ENCODE assay signal across 8 cellular contexts in the genomic region with DNA sequence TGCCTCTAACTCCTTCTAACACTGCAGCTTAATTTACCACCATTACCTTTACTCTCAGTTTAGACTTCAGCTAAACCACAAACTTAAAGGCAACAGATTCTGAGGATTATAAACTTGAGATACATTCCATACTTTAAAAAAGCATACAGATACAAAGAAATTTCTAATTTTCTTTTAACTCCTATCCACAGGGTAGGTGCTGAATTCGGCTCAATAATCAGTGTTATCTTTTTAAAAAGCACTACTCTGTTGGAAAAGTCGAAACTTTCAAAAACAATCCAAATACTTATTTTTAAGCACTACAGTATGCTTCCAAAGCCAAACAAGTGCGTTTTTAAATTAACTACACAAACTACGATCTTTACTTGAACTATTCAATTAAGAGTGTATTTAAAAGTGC. TPM values are rescaled to one million over a fixed set of nuclear protein-coding genes. Genes with fewer than 3 reads are reported as not detected.
DNase-seq lines count a peak whose midpoint lies in the region; ATAC-seq, FAIRE-seq and TF ChIP-seq lines count a peak whose summit lies in the region.

No MANE protein-coding gene starts in this region.

- 1% methylated on average over 4 of the region's 4 CpGs for whole genome bisulfite sequencing in HepG2 (ENCODE audit: low lambda C conversion rate)
- WGBS in thyroid gland, 2 donors = 5 to 6% methylated on average over 4 of the region's 4 CpGs

- no peak for FAIRE-seq in HepG2 (lab: Jason Lieb, UNC)

- H3K9me3 ChIP-seq in adipocyte (ENCODE audit: control insufficient read depth, low read length) (no peaks in the 10 kb centered on the region), HepG2 (ENCODE audit: low read length) (no peaks in the 10 kb centered on the region), thyroid gland (no peaks in the 10 kb centered on the region)

- intact Hi-C loops in HepG2 (cut with micrococcal nuclease; ENCODE audit: unreplicated experiment) (no loop called here), thyroid gland (cut with DNase I) (no loop called here)

- TF ChIP-seq CTCF in HepG2 (CRISPR knock-in tag; IDR thresholded peaks at IDR 0.05) (no peak), thyroid gland (IDR thresholded peaks at IDR 0.05) (no peak)

- TF ChIP-seq RAD21 in HepG2 (CRISPR knock-in tag; IDR thresholded peaks at IDR 0.05) = no peak

- in situ Hi-C loops in HepG2 (cut with HindIII; ENCODE audit: extremely low pct_ligation_motif_present, low pct_unique_long_range_greater_than_20kb) = no loop called here

- no peaks in the 10 kb centered on the region for H3K9me3 Mint-ChIP-seq in activated CD8-positive, alpha-beta memory T cell treated with anti-CD3 and anti-CD28 coated beads, Interleukin-2, amount 10 ng/mL, durations not matched to agents 7 days and 5 days (ENCODE audit: low read depth)

- H3K27ac ChIP-seq in HepG2 (ENCODE audit: extremely low read length, insufficient read depth, low read length) (peak overlapping the region; percentile 85), thyroid gland (peak overlapping the region in 1 of 3 donors; percentile 91)

- CTCF ChIA-PET in activated CD8-positive, alpha-beta memory T cell treated with anti-CD3 and anti-CD28 coated beads, Interleukin-2, amount 10 ng/mL, durations not matched to agents 7 days and 5 days (lab: Charles Lee) = interaction anchor here (1.5 to 5.5 kb wide), 9 partner anchors 10 to 297 kb away, joined by 4 to 52 read pairs (median 23); partner anchors contain the start of genes DUSP5 and SMC3
- CTCF ChIA-PET in HepG2 (lab: Yijun Ruan, JAX; ENCODE audit: low intra/inter-chr PET ratio, low total read pairs) = no interaction called here

- H4K20me1 ChIP-seq in HepG2 (ENCODE audit: insufficient read depth, low read length) = peaks cover 20% of the 10 kb centered on the region

- H3K4me3 ChIP-seq in adipocyte (ENCODE audit: low read length) (peak overlapping the region; percentile 95), HepG2 (replicated peaks in 1 of 3; ENCODE audit: insufficient read depth in 1 of 3, low read depth in 2 of 3, low read length in 3 of 3) (peak overlapping the region; percentile 93 to 99 (median 98)), thyroid gland (replicated peaks in 1 of 3) (peak overlapping the region in 2 of 3 donors; percentile 50 to 98)

- H3K9ac ChIP-seq in adipocyte (ENCODE audit: low read length) = peak overlapping the region; percentile 98
- peak overlapping the region; percentile 97 for H3K9ac ChIP-seq in HepG2 (ENCODE audit: insufficient read depth, low read depth, low read length)

- H3K4me1 Mint-ChIP-seq in activated CD8-positive, alpha-beta memory T cell treated with anti-CD3 and anti-CD28 coated beads, Interleukin-2, amount 10 ng/mL, durations not matched to agents 7 days and 5 days = peaks cover 62% of the 10 kb centered on the region

- no peak for TF ChIP-seq EP300 in HepG2 (IDR thresholded peaks at IDR 0.05; ENCODE audit: low read depth in 2 of 2, low read length in 2 of 2)
- TF ChIP-seq EP300 in HepG2 (CRISPR knock-in tag; IDR thresholded peaks at IDR 0.05; ENCODE audit: borderline replicate concordance) = no peak

- peak overlapping the region; percentile 79 for H3K4me2 ChIP-seq in HepG2 (ENCODE audit: low read depth, low read length)

- H2AFZ ChIP-seq in HepG2 (ENCODE audit: low read length) = no peak overlapping the region

- H3K27ac Mint-ChIP-seq in activated CD8-positive, alpha-beta memory T cell treated with anti-CD3 and anti-CD28 coated beads, Interleukin-2, amount 10 ng/mL, durations not matched to agents 7 days and 5 days = peak overlapping the region; percentile 80

- no peaks in the 10 kb centered on the region for H3K27me3 Mint-ChIP-seq in activated CD8-positive, alpha-beta memory T cell treated with anti-CD3 and anti-CD28 coated beads, Interleukin-2, amount 10 ng/mL, durations not matched to agents 7 days and 5 days

- peaks cover 44% of the 10 kb centered on the region for H3K79me2 ChIP-seq in HepG2 (ENCODE audit: insufficient read depth, low read length)

- H3K27me3 ChIP-seq in adipocyte (replicated peaks; ENCODE audit: control insufficient read depth, insufficient read depth, low read length) (no peaks in the 10 kb centered on the region), HepG2 (ENCODE audit: control insufficient read depth in 1 of 2, insufficient read depth in 2 of 2, low read length in 2 of 2) (no peaks in the 10 kb centered on the region; a peak in 1 of 5 replicates), thyroid gland (no peaks in the 10 kb centered on the region)

- peaks cover 45% of the 10 kb centered on the region for H3K36me3 ChIP-seq in adipocyte (ENCODE audit: control insufficient read depth, insufficient read depth, low read length, severe bottlenecking)
- peaks cover 5 to 41% of the 10 kb centered on the region in 2 experiments; a peak in 4 of 5 replicates for H3K36me3 ChIP-seq in HepG2 (replicated peaks in 1 of 2; ENCODE audit: control insufficient read depth in 1 of 2, insufficient read depth in 2 of 2, low read length in 2 of 2)
- peaks cover 23% of the 10 kb centered on the region in 2 donors for H3K36me3 ChIP-seq in thyroid gland

- DNase-seq in activated CD8-positive, alpha-beta memory T cell treated with anti-CD3 and anti-CD28 coated beads, Interleukin-2, amount 10 ng/mL, durations not matched to agents 7 days and 5 days = no peak
- DNase-seq in activated CD8-positive, alpha-beta memory T cell treated with anti-CD3 and anti-CD28 coated beads, Interleukin-2, amount 50 U/mL, for 4 hours = no peak
- no peak for DNase-seq in adipocyte (ENCODE audit: low read depth)
- DNase-seq in HepG2 (ENCODE audit: low spot score) = no peak
- no peak for DNase-seq in thyroid gland
- no peak for DNase-seq in DMS79 (lab: John Stamatoyannopoulos, UW)
- no peak for DNase-seq in AG20443 (ENCODE audit: low spot score)

- TF ChIP-seq POLR2A in HepG2 (IDR thresholded peaks at IDR 0.05; ENCODE audit: insufficient read depth in 1 of 2, low read depth in 2 of 2, low read length in 2 of 2) (no peak), thyroid gland (IDR thresholded peaks at IDR 0.05) (no peak)

- POLR2A ChIA-PET in HepG2 (lab: Yijun Ruan, JAX) = interaction anchor here (0.8 kb wide), 1 partner anchor 264 kb away, joined by 3 read pairs; the partner anchor contains the start of gene SMC3

- peak overlapping the region; percentile 86 for H3K4me3 Mint-ChIP-seq in activated CD8-positive, alpha-beta memory T cell treated with anti-CD3 and anti-CD28 coated beads, Interleukin-2, amount 10 ng/mL, durations not matched to agents 7 days and 5 days

- H3K4me1 ChIP-seq in adipocyte (ENCODE audit: control insufficient read depth, insufficient read depth, low read length) (peaks cover 53% of the 10 kb centered on the region), HepG2 (ENCODE audit: insufficient read depth, low read length) (peaks cover 42% of the 10 kb centered on the region), thyroid gland (peaks cover 12 to 20% of the 10 kb centered on the region in 2 donors)

- no peak for ATAC-seq in activated CD8-positive, alpha-beta memory T cell treated with anti-CD3 and anti-CD28 coated beads, Interleukin-2, amount 10 ng/mL, durations not matched to agents 7 days and 5 days
- ATAC-seq in HepG2 = no peak
- ATAC-seq in HG02840 (IDR thresholded peaks at IDR 0.05; ENCODE audit: low FRiP score, unreplicated experiment) = no peak

- TSS peak; percentile 50 for BruUV-seq in HepG2 (replicated peaks; lab: Mats Ljungman, UMichigan)

- peaks cover 43% of the 10 kb centered on the region for H3K36me3 Mint-ChIP-seq in activated CD8-positive, alpha-beta memory T cell treated with anti-CD3 and anti-CD28 coated beads, Interleukin-2, amount 10 ng/mL, durations not matched to agents 7 days and 5 days

TF ChIP-seq in HepG2, 621 proteins besides CTCF, POLR2A, EP300 and RAD21 (continues in another document):
- no peak for TF ChIP-seq HNRNPL (IDR thresholded peaks at IDR 0.05; ENCODE audit: low read depth, low read length)
- TF ChIP-seq, protein P1, sequence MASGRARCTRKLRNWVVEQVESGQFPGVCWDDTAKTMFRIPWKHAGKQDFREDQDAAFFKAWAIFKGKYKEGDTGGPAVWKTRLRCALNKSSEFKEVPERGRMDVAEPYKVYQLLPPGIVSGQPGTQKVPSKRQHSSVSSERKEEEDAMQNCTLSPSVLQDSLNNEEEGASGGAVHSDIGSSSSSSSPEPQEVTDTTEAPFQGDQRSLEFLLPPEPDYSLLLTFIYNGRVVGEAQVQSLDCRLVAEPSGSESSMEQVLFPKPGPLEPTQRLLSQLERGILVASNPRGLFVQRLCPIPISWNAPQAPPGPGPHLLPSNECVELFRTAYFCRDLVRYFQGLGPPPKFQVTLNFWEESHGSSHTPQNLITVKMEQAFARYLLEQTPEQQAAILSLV (CRISPR knock-in tag; IDR thresholded peaks at IDR 0.05; ENCODE audit: borderline replicate concordance) = no peak
- no peak for TF ChIP-seq ISL2 (CRISPR knock-in tag; IDR thresholded peaks at IDR 0.05)
- no peak for TF ChIP-seq HOXA7 (CRISPR knock-in tag; IDR thresholded peaks at IDR 0.05)
- no peak for TF ChIP-seq ZSCAN29 (CRISPR knock-in tag; conservative IDR thresholded peaks at IDR 0.05)
- no peak for TF ChIP-seq ZSCAN12 (CRISPR knock-in tag; IDR thresholded peaks at IDR 0.05)

RNA-seq across cellular contexts. Expression of gene SMNDC1, which starts 1.0 kb away (rescaled TPM):
- 10 to 100 TPM; 40.9 to 43.5 TPM for total RNA-seq in activated CD8-positive, alpha-beta memory T cell treated with anti-CD3 and anti-CD28 coated beads, Interleukin-2, amount 10 ng/mL, durations not matched to agents 7 days and 5 days
- total RNA-seq in HepG2 (2016; rRNA removed; fragmentation: Illumina TruSeq; extraction: Trizol) = 8.9 and 15.3 TPM in 2 replicates
- 1.5 and 2.5 TPM in 2 replicates for total RNA-seq in HepG2 (2016; cell fraction: cytosol; rRNA removed; fragmentation: Illumina TruSeq; extraction: Trizol; ENCODE audit: low read depth)
- 9.3 and 15.3 TPM in 2 replicates for total RNA-seq in HepG2 (2016; cell fraction: insoluble cytoplasmic fraction; rRNA removed; fragmentation: Illumina TruSeq; extraction: Trizol)
- 4.9 and 5.5 TPM in 2 replicates for total RNA-seq in HepG2 (2016; cell fraction: membrane; rRNA removed; fragmentation: Illumina TruSeq; extraction: Trizol)
- total RNA-seq in HepG2 (2016; cell fraction: nucleus; rRNA removed; fragmentation: Illumina TruSeq; extraction: Trizol) = 20.1 and 21.4 TPM in 2 replicates
- polyA plus RNA-seq in HepG2 (2011; rRNA removed) = 6.9 and 7.8 TPM in 2 replicates
- polyA plus RNA-seq in HepG2 (2011; cell fraction: cytosol; rRNA removed) = 3.7 and 6.5 TPM in 2 replicates
- polyA plus RNA-seq in HepG2 (2011; cell fraction: nucleus; rRNA removed) = 5.7 and 5.8 TPM in 2 replicates
- 17.7 and 22.3 TPM in 2 replicates for polyA plus RNA-seq in HepG2 (2012)
- polyA plus RNA-seq in HepG2 (2016; cell fraction: cytosol; fragmentation: Illumina TruSeq; extraction: Trizol; ENCODE audit: low read depth) = 2.4 and 2.6 TPM in 2 replicates
- 31.2 and 41.1 TPM in 2 replicates for polyA plus RNA-seq in HepG2 (2016; cell fraction: insoluble cytoplasmic fraction; fragmentation: Illumina TruSeq; extraction: Trizol; ENCODE audit: low read depth)
- polyA plus RNA-seq in HepG2 (2016; cell fraction: membrane; fragmentation: Illumina TruSeq; extraction: Trizol; ENCODE audit: low read depth) = 5.8 and 6.7 TPM in 2 replicates
- 37.3 and 41.9 TPM in 2 replicates for polyA plus RNA-seq in HepG2 (2016; cell fraction: nucleus; fragmentation: Illumina TruSeq; extraction: Trizol; ENCODE audit: insufficient read depth, low read depth)
- 1.5 and 2.2 TPM in 2 replicates for polyA minus RNA-seq in HepG2 (2011; rRNA and poly(A)+ RNA removed; ENCODE audit: low replicate concordance)
- 8.6 and 10.4 TPM in 2 replicates for polyA minus RNA-seq in HepG2 (2011; cell fraction: cytosol; rRNA and poly(A)+ RNA removed)
- polyA minus RNA-seq in HepG2 (2011; cell fraction: nucleus; rRNA and poly(A)+ RNA removed) = 30.1 and 30.3 TPM in 2 replicates
- total RNA-seq in thyroid gland = 10 to 100 TPM; 12.3 to 16.3 (median 13.5) TPM
